Comparison of ENCODE assay signal across 1 cellular context in genomic region chr10:119653209-119653608, GRCh38.
TF ChIP-seq lines count a peak whose summit lies in the region.

No MANE protein-coding gene starts in this region.

TF ChIP-seq in GM23338, 12 proteins besides CTCF, POLR2A, EP300 and RAD21 (continued from another document):
- TF ChIP-seq, protein P1, sequence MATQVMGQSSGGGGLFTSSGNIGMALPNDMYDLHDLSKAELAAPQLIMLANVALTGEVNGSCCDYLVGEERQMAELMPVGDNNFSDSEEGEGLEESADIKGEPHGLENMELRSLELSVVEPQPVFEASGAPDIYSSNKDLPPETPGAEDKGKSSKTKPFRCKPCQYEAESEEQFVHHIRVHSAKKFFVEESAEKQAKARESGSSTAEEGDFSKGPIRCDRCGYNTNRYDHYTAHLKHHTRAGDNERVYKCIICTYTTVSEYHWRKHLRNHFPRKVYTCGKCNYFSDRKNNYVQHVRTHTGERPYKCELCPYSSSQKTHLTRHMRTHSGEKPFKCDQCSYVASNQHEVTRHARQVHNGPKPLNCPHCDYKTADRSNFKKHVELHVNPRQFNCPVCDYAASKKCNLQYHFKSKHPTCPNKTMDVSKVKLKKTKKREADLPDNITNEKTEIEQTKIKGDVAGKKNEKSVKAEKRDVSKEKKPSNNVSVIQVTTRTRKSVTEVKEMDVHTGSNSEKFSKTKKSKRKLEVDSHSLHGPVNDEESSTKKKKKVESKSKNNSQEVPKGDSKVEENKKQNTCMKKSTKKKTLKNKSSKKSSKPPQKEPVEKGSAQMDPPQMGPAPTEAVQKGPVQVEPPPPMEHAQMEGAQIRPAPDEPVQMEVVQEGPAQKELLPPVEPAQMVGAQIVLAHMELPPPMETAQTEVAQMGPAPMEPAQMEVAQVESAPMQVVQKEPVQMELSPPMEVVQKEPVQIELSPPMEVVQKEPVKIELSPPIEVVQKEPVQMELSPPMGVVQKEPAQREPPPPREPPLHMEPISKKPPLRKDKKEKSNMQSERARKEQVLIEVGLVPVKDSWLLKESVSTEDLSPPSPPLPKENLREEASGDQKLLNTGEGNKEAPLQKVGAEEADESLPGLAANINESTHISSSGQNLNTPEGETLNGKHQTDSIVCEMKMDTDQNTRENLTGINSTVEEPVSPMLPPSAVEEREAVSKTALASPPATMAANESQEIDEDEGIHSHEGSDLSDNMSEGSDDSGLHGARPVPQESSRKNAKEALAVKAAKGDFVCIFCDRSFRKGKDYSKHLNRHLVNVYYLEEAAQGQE (IDR thresholded peaks at IDR 0.05; ENCODE audit: unreplicated experiment): no peak
